In genomic region chr3:187002915-187003314, GRCh38 we compare ENCODE assay signal across 18 cellular contexts.
DNase-seq lines count a peak whose midpoint lies in the region; ATAC-seq lines count a peak whose summit lies in the region.
"Had no signal": no experiment of that assay in that cellular context is flagged by ENCODE, and none has a peak within 500 bp of the region (broad histone marks: within the 10 kb centered on the region; RNA-seq: fewer than 3 reads in every experiment).

No MANE protein-coding gene starts in this region.

- H3K9me2 ChIP-seq in Karpas-422 (replicated peaks; ENCODE audit: insufficient read depth, low read length): no peaks in the 10 kb centered on the region

- ATAC-seq in activated T-cell treated with anti-CD3 and anti-CD28 coated beads, Interleukin-2, amount 50 U/mL, for 72 hours (replicated peaks in 1 of 2): no peak
- no peak for ATAC-seq in stimulated activated memory B cell treated with anti-CD40 and anti-IgM and Interleukin-4, amounts not matched to agents 10 μg/mL and 1 μg/mL and 100 μg/mL, for 72 hours
- ATAC-seq in GM18517 (IDR thresholded peaks at IDR 0.05; ENCODE audit: unreplicated experiment): no peak
- no peak for ATAC-seq in GM19463 (IDR thresholded peaks at IDR 0.05; ENCODE audit: unreplicated experiment)
- ATAC-seq: K562, Panc1, Right ventricle myocardium inferior had no signal

- no peaks in the 10 kb centered on the region for H3K27me3 Mint-ChIP-seq in activated T-cell treated with anti-CD3 and anti-CD28 coated beads, Interleukin-2, amount 50 U/mL, for 24 hours
- no peaks in the 10 kb centered on the region for H3K27me3 Mint-ChIP-seq in activated T-cell treated with anti-CD3 and anti-CD28 coated beads, Interleukin-2, amount 50 U/mL, for 72 hours (ENCODE audit: low read depth)
- no peaks in the 10 kb centered on the region for H3K27me3 Mint-ChIP-seq in activated T-helper 2 cell treated with anti-CD3 and anti-CD28 coated beads, Interferon-gamma antibody, Interleukin-2, Interleukin-4, amounts not matched to agents 10 μg/mL and 5 μg/mL and 100 μg/mL, durations not matched to agents 14 hours and 24 hours and 36 hours (ENCODE audit: low read depth)
- no peaks in the 10 kb centered on the region for H3K27me3 Mint-ChIP-seq in stimulated activated memory B cell treated with anti-CD40 and anti-IgM and Interleukin-4, amounts not matched to agents 10 μg/mL and 1 μg/mL and 100 μg/mL, for 72 hours

- no peak overlapping the region for H3K4me2 ChIP-seq in Karpas-422 (ENCODE audit: low read depth, low read length, poor library complexity, severe bottlenecking)

- H3K9ac ChIP-seq in Karpas-422 (ENCODE audit: low read length): no peak overlapping the region

- H3K4me1 ChIP-seq in Karpas-422 (ENCODE audit: low read length): peaks cover 93% of the 10 kb centered on the region
- H3K4me1 ChIP-seq: Caco-2 had no signal

- H3K27ac ChIP-seq in Karpas-422 (ENCODE audit: low read length): peak overlapping the region; percentile 94
- H3K27ac ChIP-seq: C4-2B, SK-N-MC had no signal

- intact Hi-C loops in activated T-helper 2 cell treated with anti-CD3 and anti-CD28 coated beads, Interferon-gamma antibody, Interleukin-2, Interleukin-4, amounts not matched to agents 10 μg/mL and 5 μg/mL and 100 μg/mL, durations not matched to agents 14 hours and 24 hours and 36 hours (cut with micrococcal nuclease): no loop called here

- peaks cover 60% of the 10 kb centered on the region for H3K36me3 ChIP-seq in Karpas-422 (ENCODE audit: insufficient read depth, low read length)

- peaks cover 85% of the 10 kb centered on the region for H3K4me1 Mint-ChIP-seq in activated T-cell treated with anti-CD3 and anti-CD28 coated beads, Interleukin-2, amount 50 U/mL, for 24 hours (ENCODE audit: low read depth)
- peaks cover 88% of the 10 kb centered on the region for H3K4me1 Mint-ChIP-seq in activated T-cell treated with anti-CD3 and anti-CD28 coated beads, Interleukin-2, amount 50 U/mL, for 72 hours (ENCODE audit: low read depth)
- H3K4me1 Mint-ChIP-seq in activated T-helper 2 cell treated with anti-CD3 and anti-CD28 coated beads, Interferon-gamma antibody, Interleukin-2, Interleukin-4, amounts not matched to agents 10 μg/mL and 5 μg/mL and 100 μg/mL, durations not matched to agents 14 hours and 24 hours and 36 hours (ENCODE audit: low read depth): peaks cover 73% of the 10 kb centered on the region
- peaks cover 86% of the 10 kb centered on the region for H3K4me1 Mint-ChIP-seq in stimulated activated memory B cell treated with anti-CD40 and anti-IgM and Interleukin-4, amounts not matched to agents 10 μg/mL and 1 μg/mL and 100 μg/mL, for 72 hours

- DNase-seq in activated T-cell treated with anti-CD3 and anti-CD28 coated beads, Interleukin-2, amount 50 U/mL, for 24 hours: no peak
- no peak for DNase-seq in activated T-cell treated with anti-CD3 and anti-CD28 coated beads, Interleukin-2, amount 50 U/mL, for 72 hours
- DNase-seq in Karpas-422: no peak
- DNase-seq in activated T-helper 2 cell treated with anti-CD3 and anti-CD28 coated beads, Interferon-gamma antibody, Interleukin-2, Interleukin-4, amounts not matched to agents 10 μg/mL and 5 μg/mL and 100 μg/mL, durations not matched to agents 14 hours and 24 hours and 36 hours (ENCODE audit: low spot score): no peak
- DNase-seq in effector CD4-positive, alpha-beta T cell: no peak
- DNase-seq: 8988T, Caco-2, GOT3, NCI-H1092, NCI-H1694 had no signal

- no peak overlapping the region for H3K4me3 Mint-ChIP-seq in activated T-cell treated with anti-CD3 and anti-CD28 coated beads, Interleukin-2, amount 50 U/mL, for 24 hours
- H3K4me3 Mint-ChIP-seq in activated T-cell treated with anti-CD3 and anti-CD28 coated beads, Interleukin-2, amount 50 U/mL, for 72 hours: peak overlapping the region in 1 of 2 donors; percentile 21
- no peak overlapping the region for H3K4me3 Mint-ChIP-seq in activated T-helper 2 cell treated with anti-CD3 and anti-CD28 coated beads, Interferon-gamma antibody, Interleukin-2, Interleukin-4, amounts not matched to agents 10 μg/mL and 5 μg/mL and 100 μg/mL, durations not matched to agents 14 hours and 24 hours and 36 hours (ENCODE audit: low read depth)
- no peak overlapping the region for H3K4me3 Mint-ChIP-seq in stimulated activated memory B cell treated with anti-CD40 and anti-IgM and Interleukin-4, amounts not matched to agents 10 μg/mL and 1 μg/mL and 100 μg/mL, for 72 hours

- H3K27ac Mint-ChIP-seq in activated T-cell treated with anti-CD3 and anti-CD28 coated beads, Interleukin-2, amount 50 U/mL, for 24 hours: peak overlapping the region; percentile 22
- H3K27ac Mint-ChIP-seq in activated T-cell treated with anti-CD3 and anti-CD28 coated beads, Interleukin-2, amount 50 U/mL, for 72 hours: no peak overlapping the region
- peak overlapping the region; percentile 14 for H3K27ac Mint-ChIP-seq in activated T-helper 2 cell treated with anti-CD3 and anti-CD28 coated beads, Interferon-gamma antibody, Interleukin-2, Interleukin-4, amounts not matched to agents 10 μg/mL and 5 μg/mL and 100 μg/mL, durations not matched to agents 14 hours and 24 hours and 36 hours
- H3K27ac Mint-ChIP-seq in stimulated activated memory B cell treated with anti-CD40 and anti-IgM and Interleukin-4, amounts not matched to agents 10 μg/mL and 1 μg/mL and 100 μg/mL, for 72 hours: peak overlapping the region; percentile 79

- H3K36me3 Mint-ChIP-seq in activated T-cell treated with anti-CD3 and anti-CD28 coated beads, Interleukin-2, amount 50 U/mL, for 24 hours (ENCODE audit: low read depth): peaks cover 72% of the 10 kb centered on the region
- H3K36me3 Mint-ChIP-seq in activated T-cell treated with anti-CD3 and anti-CD28 coated beads, Interleukin-2, amount 50 U/mL, for 72 hours (ENCODE audit: insufficient read depth in 2 of 2): peaks cover 19 to 59% of the 10 kb centered on the region in 2 donors
- peaks cover 69% of the 10 kb centered on the region for H3K36me3 Mint-ChIP-seq in activated T-helper 2 cell treated with anti-CD3 and anti-CD28 coated beads, Interferon-gamma antibody, Interleukin-2, Interleukin-4, amounts not matched to agents 10 μg/mL and 5 μg/mL and 100 μg/mL, durations not matched to agents 14 hours and 24 hours and 36 hours (ENCODE audit: low read depth)
- H3K36me3 Mint-ChIP-seq in stimulated activated memory B cell treated with anti-CD40 and anti-IgM and Interleukin-4, amounts not matched to agents 10 μg/mL and 1 μg/mL and 100 μg/mL, for 72 hours: peaks cover 45% of the 10 kb centered on the region

- no peaks in the 10 kb centered on the region for H4K20me1 ChIP-seq in Karpas-422 (ENCODE audit: insufficient read depth, low read depth, low read length)

- peaks cover 14% of the 10 kb centered on the region for H3K9me3 Mint-ChIP-seq in activated T-cell treated with anti-CD3 and anti-CD28 coated beads, Interleukin-2, amount 50 U/mL, for 24 hours
- H3K9me3 Mint-ChIP-seq in activated T-cell treated with anti-CD3 and anti-CD28 coated beads, Interleukin-2, amount 50 U/mL, for 72 hours: peaks cover 4 to 5% of the 10 kb centered on the region in 2 donors
- peaks cover 12% of the 10 kb centered on the region for H3K9me3 Mint-ChIP-seq in activated T-helper 2 cell treated with anti-CD3 and anti-CD28 coated beads, Interferon-gamma antibody, Interleukin-2, Interleukin-4, amounts not matched to agents 10 μg/mL and 5 μg/mL and 100 μg/mL, durations not matched to agents 14 hours and 24 hours and 36 hours
- no peaks in the 10 kb centered on the region for H3K9me3 Mint-ChIP-seq in stimulated activated memory B cell treated with anti-CD40 and anti-IgM and Interleukin-4, amounts not matched to agents 10 μg/mL and 1 μg/mL and 100 μg/mL, for 72 hours

- no peaks in the 10 kb centered on the region for H3K27me3 ChIP-seq in Karpas-422 (ENCODE audit: low read length)

- no peak overlapping the region for H3K4me3 ChIP-seq in Karpas-422 (ENCODE audit: low read length)
- H3K4me3 ChIP-seq: K562, SK-N-MC had no signal

- no peaks in the 10 kb centered on the region for H3K9me3 ChIP-seq in Karpas-422 (ENCODE audit: low read length)
- H3K9me3 ChIP-seq: Caco-2 had no signal

- H2AFZ ChIP-seq in Karpas-422 (ENCODE audit: low read length): no peak overlapping the region

- peaks cover 93% of the 10 kb centered on the region for H3K79me2 ChIP-seq in Karpas-422 (ENCODE audit: low read length)
